7 cellular contexts compared by ENCODE assay signal in genomic region chr17:46361755-46362154, GRCh38. TPM values are rescaled to one million over a fixed set of nuclear protein-coding genes. Genes with fewer than 3 reads are reported as not detected.
DNase-seq lines count a peak whose midpoint lies in the region; ATAC-seq, FAIRE-seq and TF ChIP-seq lines count a peak whose summit lies in the region.
"Not testable (repeated sequence)": the region's sequence is repeated elsewhere in the genome, so short reads cannot be mapped to it uniquely, and the experiment has no call there.

Gene ARL17B (minus strand): TSS chr17:46361766. CDS start chr17:46358397, 3,369 bp downstream.

- BruUV-seq in OCI-LY7 (replicated peaks; lab: Mats Ljungman, UMichigan): TSS peak; percentile 92

- H3K27ac ChIP-seq in OCI-LY7 (ENCODE audit: low read depth, low read length, poor library complexity, severe bottlenecking): not testable (repeated sequence)

- not testable (repeated sequence) for H3K9me2 ChIP-seq in OCI-LY7 (ENCODE audit: insufficient read depth, low read length)

- H3K36me3 ChIP-seq in OCI-LY7 (ENCODE audit: insufficient read depth, low read length): not testable (repeated sequence)

- H3K27ac Mint-ChIP-seq in activated CD8-positive, alpha-beta memory T cell treated with anti-CD3 and anti-CD28 coated beads, Interleukin-2, amount 10 ng/mL, durations not matched to agents 7 days and 5 days: not testable (repeated sequence)

- H3K4me1 Mint-ChIP-seq in activated CD8-positive, alpha-beta memory T cell treated with anti-CD3 and anti-CD28 coated beads, Interleukin-2, amount 10 ng/mL, durations not matched to agents 7 days and 5 days: not testable (repeated sequence)

- H3K9me3 Mint-ChIP-seq in activated CD8-positive, alpha-beta memory T cell treated with anti-CD3 and anti-CD28 coated beads, Interleukin-2, amount 10 ng/mL, durations not matched to agents 7 days and 5 days (ENCODE audit: low read depth): not testable (repeated sequence)

- not testable (repeated sequence) for H2AFZ ChIP-seq in OCI-LY7 (ENCODE audit: low read length)

- ATAC-seq in GM19043 (IDR thresholded peaks at IDR 0.05; ENCODE audit: low read depth, unreplicated experiment): peak; percentile 93
- peak; percentile 94 for ATAC-seq in HG02852 (IDR thresholded peaks at IDR 0.05; ENCODE audit: unreplicated experiment)
- ATAC-seq in activated CD8-positive, alpha-beta memory T cell treated with anti-CD3 and anti-CD28 coated beads, Interleukin-2, amount 10 ng/mL, durations not matched to agents 7 days and 5 days: peak; percentile 99

- H3K36me3 Mint-ChIP-seq in activated CD8-positive, alpha-beta memory T cell treated with anti-CD3 and anti-CD28 coated beads, Interleukin-2, amount 10 ng/mL, durations not matched to agents 7 days and 5 days: not testable (repeated sequence)

- not testable (repeated sequence) for H4K20me1 ChIP-seq in OCI-LY7 (ENCODE audit: insufficient read depth, low read length)

- not testable (repeated sequence) for H3K4me2 ChIP-seq in OCI-LY7 (ENCODE audit: low read length)

- DNase-seq in OCI-LY7 (ENCODE audit: low spot score): not testable (repeated sequence)
- DNase-seq in activated CD8-positive, alpha-beta memory T cell treated with anti-CD3 and anti-CD28 coated beads, Interleukin-2, amount 10 ng/mL, durations not matched to agents 7 days and 5 days: peak; percentile 96
- peak; percentile 91 for DNase-seq in mesenteric fat pad (ENCODE audit: low spot score)
- peak; percentile 51 to 73 for DNase-seq in stimulated activated CD4-positive, alpha-beta T cell treated with anti-CD3 and anti-CD28 coated beads, Interleukin-2, amount 100 ng/mL, for 48 hours

- H3K27me3 Mint-ChIP-seq in activated CD8-positive, alpha-beta memory T cell treated with anti-CD3 and anti-CD28 coated beads, Interleukin-2, amount 10 ng/mL, durations not matched to agents 7 days and 5 days: not testable (repeated sequence)

- peak within 1 kb of the TSS; percentile 41 for H3K4me3 ChIP-seq in OCI-LY7 (ENCODE audit: low read depth, low read length, poor library complexity, severe bottlenecking)

- POLR2A ChIA-PET in OCI-LY7 (lab: Charles Lee): not testable (repeated sequence)

- CTCF ChIA-PET in OCI-LY7 (lab: Charles Lee; ENCODE audit: unreplicated experiment); activated CD8-positive, alpha-beta memory T cell treated with anti-CD3 and anti-CD28 coated beads, Interleukin-2, amount 10 ng/mL, durations not matched to agents 7 days and 5 days (lab: Charles Lee): not testable (repeated sequence)

- FAIRE-seq in colon (lab: Jason Lieb, UNC): peak; percentile 94

- not testable (repeated sequence) for TF ChIP-seq CTCF in OCI-LY7 (conservative IDR thresholded peaks at IDR 0.05; ENCODE audit: low read length)

- intact Hi-C loops in OCI-LY7 (cut with micrococcal nuclease; ENCODE audit: unreplicated experiment): not testable (repeated sequence)

- H3K4me1 ChIP-seq in OCI-LY7 (ENCODE audit: insufficient read depth, low read length, poor library complexity, severe bottlenecking): not testable (repeated sequence)

- not testable (repeated sequence) for H3K79me2 ChIP-seq in OCI-LY7 (ENCODE audit: insufficient read depth, low read depth, low read length)

- H3K4me3 Mint-ChIP-seq in activated CD8-positive, alpha-beta memory T cell treated with anti-CD3 and anti-CD28 coated beads, Interleukin-2, amount 10 ng/mL, durations not matched to agents 7 days and 5 days: not testable (repeated sequence)

- not testable (repeated sequence) for H3K9me3 ChIP-seq in OCI-LY7 (ENCODE audit: low read length)

RNA-seq across cellular contexts. Expression of gene ARL17B, which starts in this region (rescaled TPM):
- total RNA-seq in OCI-LY7 (2014; rRNA removed; shearing (Covaris generic)): 15.5 and 36.9 TPM in 2 replicates
- total RNA-seq in OCI-LY7 (2022) (29.1 and 29.7 TPM in 2 replicates), mesenteric fat pad (9.4 TPM)
- 10 to 100 TPM; 23.0 to 28.2 TPM for total RNA-seq in activated CD8-positive, alpha-beta memory T cell treated with anti-CD3 and anti-CD28 coated beads, Interleukin-2, amount 10 ng/mL, durations not matched to agents 7 days and 5 days
